Comparison of ENCODE assay signal across 9 cellular contexts in the genomic region with DNA sequence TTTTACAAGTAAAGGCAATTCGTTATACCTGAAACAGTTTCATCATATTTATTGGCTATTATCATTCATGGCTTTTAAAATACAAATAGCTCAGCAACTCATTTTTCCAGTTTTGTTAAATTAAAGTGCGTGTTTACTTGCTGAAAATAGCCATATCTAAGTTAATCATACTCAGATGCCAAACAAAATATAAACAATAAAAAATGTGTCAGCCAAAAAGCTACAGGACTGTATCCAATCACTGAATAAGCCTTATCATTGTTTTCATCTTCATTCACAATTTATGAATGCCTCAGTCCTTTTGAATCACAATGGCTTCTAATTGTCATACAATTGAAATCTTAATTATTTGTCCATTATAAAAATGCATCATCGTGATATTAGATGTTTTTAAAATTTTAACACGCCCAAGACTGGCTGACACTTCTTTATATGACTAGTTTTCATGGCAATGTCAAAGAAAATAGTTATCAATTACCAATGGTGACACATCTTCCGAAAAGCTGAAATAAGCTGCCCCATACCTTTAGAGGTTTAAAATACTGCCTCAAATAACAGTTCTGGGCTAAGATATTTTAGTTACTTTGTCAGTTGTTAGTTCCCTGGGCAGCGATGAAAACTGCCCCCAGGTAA. TPM values are rescaled to one million over a fixed set of nuclear protein-coding genes. Genes with fewer than 3 reads are reported as not detected.
DNase-seq lines count a peak whose midpoint lies in the region; TF ChIP-seq lines count a peak whose summit lies in the region.
"Had no signal": no experiment of that assay in that cellular context is flagged by ENCODE, and none has a peak within 500 bp of the region (broad histone marks: within the 10 kb centered on the region; RNA-seq: fewer than 3 reads in every experiment).

No MANE protein-coding gene starts in this region.

- H3K79me1 ChIP-seq in mesendoderm (ENCODE audit: low read length): peaks cover 2% of the 10 kb centered on the region

- peaks cover 18% of the 10 kb centered on the region for H3K27me3 Mint-ChIP-seq in type B pancreatic cell

- H3K4me3 Mint-ChIP-seq in type B pancreatic cell: peak overlapping the region; percentile 93

- no peaks in the 10 kb centered on the region for H3K9me3 Mint-ChIP-seq in type B pancreatic cell

- peak overlapping the region; percentile 99 for H3K27ac Mint-ChIP-seq in type B pancreatic cell

- H3K4ac ChIP-seq in mesendoderm (ENCODE audit: low read depth, low read length): no peak overlapping the region

- peak overlapping the region; percentile 60 for H3K18ac ChIP-seq in mesendoderm (ENCODE audit: low read length)

- no peak overlapping the region for H2BK15ac ChIP-seq in mesendoderm (replicated peaks; ENCODE audit: low read depth)

- H3K56ac ChIP-seq in mesendoderm (ENCODE audit: low read length): peak overlapping the region; percentile 68

- H3K9me3 ChIP-seq in duodenal mucosa (ENCODE audit: control insufficient read depth in 1 of 2, low read length in 2 of 2): no peaks in the 10 kb centered on the region

- H3K36me3 ChIP-seq in duodenal mucosa (ENCODE audit: control insufficient read depth in 1 of 2, insufficient read depth in 2 of 2, low read length in 2 of 2) (peaks cover 2 to 3% of the 10 kb centered on the region in 2 donors), mesendoderm (ENCODE audit: control insufficient read depth, insufficient read depth, low read length) (no peaks in the 10 kb centered on the region)

- DNase-seq in NCI-H2107 treated with DMSO at 0.1 percent for 48 hours (lab: John Stamatoyannopoulos, UW; ENCODE audit: unreplicated experiment) (peak; percentile 53), NCI-H2107 (lab: John Stamatoyannopoulos, UW) (no peak), mesendoderm (no peak), type B pancreatic cell (ENCODE audit: extremely low spot score, unreplicated experiment) (no peak), RKO (ENCODE audit: low spot score) (no peak), cortex of kidney (lab: John Stamatoyannopoulos, UW) (no peak)
- no peak for DNase-seq in stimulated activated CD4-positive, alpha-beta T cell treated with anti-CD3 and anti-CD28 coated beads, Interleukin-12 subunit alpha, Interleukin-12 subunit beta, amount 100 ng/mL, for 4 hours
- DNase-seq: activated CD4-positive, CD25-positive, alpha-beta regulatory T cell had no signal

- no peak overlapping the region for H2BK5ac ChIP-seq in mesendoderm (ENCODE audit: low read length)

- H3K4me2 ChIP-seq in mesendoderm (ENCODE audit: low read length): peak overlapping the region; percentile 88

- TF ChIP-seq CTCF in type B pancreatic cell (conservative IDR thresholded peaks at IDR 0.05): no peak

- no CpG with 5 or more reads among the region's 6 CpGs for WGBS in mesendoderm (ENCODE audit: extremely low coverage, insufficient coverage, low lambda C conversion rate)

- no peak overlapping the region for H4K8ac ChIP-seq in mesendoderm (ENCODE audit: low read depth, low read length)

- H3K36me3 Mint-ChIP-seq in type B pancreatic cell: peaks cover 10% of the 10 kb centered on the region

- H3K4me1 Mint-ChIP-seq in type B pancreatic cell (ENCODE audit: unreplicated experiment): peaks cover 32% of the 10 kb centered on the region

- no peak overlapping the region for H2AK5ac ChIP-seq in mesendoderm (ENCODE audit: low read length)

- H3K23ac ChIP-seq in mesendoderm (ENCODE audit: low read length): no peak overlapping the region

- H3K27ac ChIP-seq in duodenal mucosa (ENCODE audit: low read depth, low read length) (no peak overlapping the region), mesendoderm (ENCODE audit: low read depth, low read length) (no peak overlapping the region)

- H3K9ac ChIP-seq in duodenal mucosa (ENCODE audit: low read depth in 1 of 2, low read length in 2 of 2) (peak overlapping the region; percentile 91 to 96), mesendoderm (ENCODE audit: low read length) (peak overlapping the region; percentile 90)

- no peak overlapping the region for H4K5ac ChIP-seq in mesendoderm (ENCODE audit: low read length)

- H3K4me1 ChIP-seq in duodenal mucosa (ENCODE audit: control insufficient read depth in 1 of 2, insufficient read depth in 2 of 2, low read length in 2 of 2) (peaks cover 16 to 18% of the 10 kb centered on the region in 2 donors), mesendoderm (ENCODE audit: control insufficient read depth, low read depth, low read length) (peaks cover 5% of the 10 kb centered on the region)

- H3K4me3 ChIP-seq in duodenal mucosa (ENCODE audit: low read depth in 1 of 2, low read length in 2 of 2): peak overlapping the region; percentile 78 to 85
- H3K4me3 ChIP-seq in mesendoderm (ENCODE audit: low read length): peak overlapping the region; percentile 88

- H3K27me3 ChIP-seq in duodenal mucosa (ENCODE audit: control insufficient read depth in 1 of 2, insufficient read depth in 2 of 2, low read length in 2 of 2) (peaks cover 0 to 11% of the 10 kb centered on the region in 2 donors), mesendoderm (ENCODE audit: insufficient read depth, low read length, poor library complexity) (no peaks in the 10 kb centered on the region)

- peaks cover 6% of the 10 kb centered on the region for H3K79me2 ChIP-seq in mesendoderm (ENCODE audit: control insufficient read depth, insufficient read depth, low read length)

- no peak overlapping the region for H2BK120ac ChIP-seq in mesendoderm (ENCODE audit: low read depth, low read length)

RNA-seq across cellular contexts. Expression of gene NFIB, which starts 1.9 kb away (rescaled TPM):
- polyA plus RNA-seq in mesendoderm (2013, experiment 1 of 2): 1.8 TPM
- polyA plus RNA-seq in mesendoderm (2013, experiment 2 of 2): 1.5 TPM
- total RNA-seq in type B pancreatic cell (ENCODE audit: low replicate concordance): 62.9 and 76.4 TPM in 2 replicates
